Comparison of ENCODE assay signal across 15 cellular contexts in genomic region chr11:129728571-129728970, GRCh38.
DNase-seq lines count a peak whose midpoint lies in the region; ATAC-seq and TF ChIP-seq lines count a peak whose summit lies in the region.
"Had no signal": no experiment of that assay in that cellular context is flagged by ENCODE, and none has a peak within 500 bp of the region (broad histone marks: within the 10 kb centered on the region; RNA-seq: fewer than 3 reads in every experiment).

No MANE protein-coding gene starts in this region.

- peaks cover 16% of the 10 kb centered on the region for H3K27me3 Mint-ChIP-seq in mesothelial cell of epicardium (ENCODE audit: low read depth)

- H3K4me1 Mint-ChIP-seq in mesothelial cell of epicardium: peaks cover 9% of the 10 kb centered on the region
- H3K4me1 Mint-ChIP-seq: B cell; naive thymus-derived CD8-positive, alpha-beta T cell; stimulated activated naive B cell treated with anti-CD40 and anti-IgM and Interleukin-4, amounts not matched to agents 10 μg/mL and 1 μg/mL and 100 μg/mL, for 72 hours had no signal

- 56% methylated on average over 7 of the region's 7 CpGs for WGBS in hepatocyte (ENCODE audit: low lambda C conversion rate, missing lambda C conversion rate)

- no peaks in the 10 kb centered on the region for H3K36me3 ChIP-seq in hepatocyte (replicated peaks; ENCODE audit: insufficient read depth, low read depth)
- H3K36me3 ChIP-seq: vagina had no signal

- H3K27ac Mint-ChIP-seq in mesothelial cell of epicardium: no peak overlapping the region
- H3K27ac Mint-ChIP-seq: B cell; stimulated activated naive B cell treated with anti-CD40 and anti-IgM and Interleukin-4, amounts not matched to agents 10 μg/mL and 1 μg/mL and 100 μg/mL, for 72 hours had no signal

- no peak overlapping the region for H3K4me3 Mint-ChIP-seq in mesothelial cell of epicardium
- H3K4me3 Mint-ChIP-seq: B cell; naive thymus-derived CD8-positive, alpha-beta T cell; stimulated activated naive B cell treated with anti-CD40 and anti-IgM and Interleukin-4, amounts not matched to agents 10 μg/mL and 1 μg/mL and 100 μg/mL, for 72 hours had no signal

- DNase-seq in DMS79 (lab: John Stamatoyannopoulos, UW): peak; percentile 97
- DNase-seq in NCI-H2107 (lab: John Stamatoyannopoulos, UW): peak; percentile 63
- DNase-seq in RPMI8226: peak; percentile 57
- peak; percentile 12 for DNase-seq in mesenteric fat pad (ENCODE audit: low spot score)
- DNase-seq in hepatocyte (ENCODE audit: low spot score): no peak
- no peak for DNase-seq in mesothelial cell of epicardium (ENCODE audit: low spot score in 2 of 2, unreplicated experiment in 2 of 2)
- DNase-seq: naive thymus-derived CD8-positive, alpha-beta T cell; stimulated activated naive B cell treated with anti-CD40 and anti-IgM and Interleukin-4, amounts not matched to agents 10 μg/mL and 1 μg/mL and 100 μg/mL, for 72 hours had no signal

- H3K36me3 Mint-ChIP-seq in mesothelial cell of epicardium: no peaks in the 10 kb centered on the region
- H3K36me3 Mint-ChIP-seq: activated naive CD4-positive, alpha-beta T cell treated with anti-CD3 and anti-CD28 coated beads, Interleukin-2, amount 50 U/mL, for 72 hours; stimulated activated naive B cell treated with anti-CD40 and anti-IgM and Interleukin-4, amounts not matched to agents 10 μg/mL and 1 μg/mL and 100 μg/mL, for 72 hours had no signal

- no peak overlapping the region for H3K27ac ChIP-seq in hepatocyte
- H3K27ac ChIP-seq: SK-N-MC, vagina had no signal

- TF ChIP-seq CTCF in hepatocyte (IDR thresholded peaks at IDR 0.05; ENCODE audit: poor library complexity) (no peak), mesothelial cell of epicardium (IDR thresholded peaks at IDR 0.05; ENCODE audit: unreplicated experiment) (no peak)

- H3K9me2 ChIP-seq in hepatocyte (replicated peaks; ENCODE audit: insufficient read depth): no peaks in the 10 kb centered on the region

- no peaks in the 10 kb centered on the region for H3K9me3 ChIP-seq in hepatocyte (ENCODE audit: low read depth)
- H3K9me3 ChIP-seq: vagina had no signal

- no peaks in the 10 kb centered on the region for H3K9me3 Mint-ChIP-seq in mesothelial cell of epicardium
- H3K9me3 Mint-ChIP-seq: activated naive CD4-positive, alpha-beta T cell treated with anti-CD3 and anti-CD28 coated beads, Interleukin-2, amount 50 U/mL, for 72 hours; naive thymus-derived CD8-positive, alpha-beta T cell had no signal

- H2AFZ ChIP-seq in hepatocyte: no peak overlapping the region

- no peaks in the 10 kb centered on the region for H3K79me2 ChIP-seq in hepatocyte

- H3K4me2 ChIP-seq in hepatocyte: no peak overlapping the region

- H4K20me1 ChIP-seq in hepatocyte (ENCODE audit: insufficient read depth, poor library complexity, severe bottlenecking): no peaks in the 10 kb centered on the region

- no peaks in the 10 kb centered on the region for H3K4me1 ChIP-seq in hepatocyte (ENCODE audit: insufficient read depth)
- H3K4me1 ChIP-seq: vagina had no signal

- no peak overlapping the region for H3K4me3 ChIP-seq in hepatocyte
- H3K4me3 ChIP-seq: SK-N-MC, vagina had no signal

- no peak for ATAC-seq in HG02678 (IDR thresholded peaks at IDR 0.05; ENCODE audit: unreplicated experiment)
- ATAC-seq in GM18907 (IDR thresholded peaks at IDR 0.05; ENCODE audit: unreplicated experiment): no peak
- ATAC-seq: activated naive CD4-positive, alpha-beta T cell treated with anti-CD3 and anti-CD28 coated beads, Interleukin-2, amount 50 U/mL, for 72 hours; naive thymus-derived CD8-positive, alpha-beta T cell; sciatic nerve; stimulated activated naive B cell treated with anti-CD40 and anti-IgM and Interleukin-4, amounts not matched to agents 10 μg/mL and 1 μg/mL and 100 μg/mL, for 72 hours had no signal

- no peaks in the 10 kb centered on the region for H3K27me3 ChIP-seq in hepatocyte
- H3K27me3 ChIP-seq: vagina had no signal

Comparison
In these comparisons a context has a peak if more than half of its experiments do, and no peak if none do; other contexts are left out.
1. DNase-seq: peak in DMS79 (single experiment), NCI-H2107 (single experiment), RPMI8226 (single experiment) and mesenteric fat pad (single experiment); none in hepatocyte (single experiment) and mesothelial cell of epicardium (0 of 2).